Comparison of ENCODE assay signal across 11 cellular contexts in genomic region chr4:148065069-148065468, GRCh38.
A peak's percentile ranks its signal among the peaks of the same experiment; 100 is the strongest.
DNase-seq lines count a peak whose midpoint lies in the region; ATAC-seq and TF ChIP-seq lines count a peak whose summit lies in the region.
"Had no signal": no experiment of that assay in that cellular context is flagged by ENCODE, and none has a peak within 500 bp of the region (broad histone marks: within the 10 kb centered on the region; RNA-seq: fewer than 3 reads in every experiment).

No MANE protein-coding gene starts in this region.

- intact Hi-C loops in sciatic nerve (cut with DNase I) = no loop called here
- intact Hi-C loops in OCI-LY7 (cut with micrococcal nuclease; ENCODE audit: unreplicated experiment) = no loop called here

- POLR2A ChIA-PET in OCI-LY7 (lab: Charles Lee) = no interaction called here

- 0 out of 2 replicates have a peak, but pooled peaks cover 9% of the 10 kb centered on the region for H3F3A ChIP-seq in GM23248 (ENCODE audit: insufficient read depth)

- WGBS in GM23248 (ENCODE audit: low coverage in 1 of 2, low lambda C conversion rate in 2 of 2, missing lambda C conversion rate in 2 of 2), 2 experiments = 27% methylated on average over 5 of the region's 5 CpGs

- H2AFZ ChIP-seq in GM23248 (no peak overlapping the region), OCI-LY7 (ENCODE audit: low read length) (no peak overlapping the region)

- in situ Hi-C loops in GM23248 (cut with MboI) = no loop called here
- in situ Hi-C loops in brain microvascular endothelial cell (cut with HindIII; ENCODE audit: low pct_ligation_motif_present, low sequenced_read_pairs) = no loop called here

- H3K4me3 ChIP-seq in GM23248 (no peak overlapping the region), brain microvascular endothelial cell (ENCODE audit: low read depth, low read length) (no peak overlapping the region), OCI-LY7 (ENCODE audit: low read depth, low read length, poor library complexity, severe bottlenecking) (no peak overlapping the region)
- H3K4me3 ChIP-seq: psoas muscle had no signal

- ATAC-seq in sciatic nerve (peak; percentile 52), HG03025 (IDR thresholded peaks at IDR 0.05; ENCODE audit: low FRiP score, unreplicated experiment) (no peak)
- ATAC-seq: activated T-helper 17 cell treated with anti-CD3 and anti-CD28 coated beads, Interleukin-2, amount 50 U/mL, for 72 hours; psoas muscle had no signal

- H3K79me2 ChIP-seq in GM23248 (ENCODE audit: insufficient read depth) (no peaks in the 10 kb centered on the region), OCI-LY7 (ENCODE audit: insufficient read depth, low read depth, low read length) (no peaks in the 10 kb centered on the region)

- H3K4me2 ChIP-seq in GM23248 (ENCODE audit: unreplicated experiment) (no peak overlapping the region), OCI-LY7 (ENCODE audit: low read length) (no peak overlapping the region)

- peaks cover 4% of the 10 kb centered on the region; the same call in 1 of the 2 replicates for H3K36me3 ChIP-seq in GM23248 (ENCODE audit: low read depth)
- H3K36me3 ChIP-seq in brain microvascular endothelial cell (replicated peaks) = peaks cover 9% of the 10 kb centered on the region
- H3K36me3 ChIP-seq in OCI-LY7 (ENCODE audit: insufficient read depth, low read length) = no peaks in the 10 kb centered on the region

- DNase-seq in GM23248 (peak; percentile 84), brain microvascular endothelial cell (peak; percentile 47), inferior parietal cortex (ENCODE audit: extremely low spot score) (peak; percentile 65), sciatic nerve (ENCODE audit: low spot score) (no peak), OCI-LY7 (ENCODE audit: low spot score) (no peak), NCI-H526 treated with DMSO at 0.1 percent for 48 hours (lab: John Stamatoyannopoulos, UW) (no peak)
- DNase-seq: H7, NCI-H1436 treated with DMSO at 0.1 percent for 48 hours, psoas muscle had no signal

- H3K27ac ChIP-seq in GM23248 (peak overlapping the region; percentile 40), brain microvascular endothelial cell (no peak overlapping the region), OCI-LY7 (ENCODE audit: low read depth, low read length, poor library complexity, severe bottlenecking) (no peak overlapping the region)
- H3K27ac ChIP-seq: psoas muscle had no signal

- no peaks in the 10 kb centered on the region for H3K9me2 ChIP-seq in GM23248 (ENCODE audit: insufficient read depth)
- H3K9me2 ChIP-seq in OCI-LY7 (ENCODE audit: insufficient read depth, low read length) = no peaks in the 10 kb centered on the region

- H3K4me1 ChIP-seq in GM23248 (ENCODE audit: insufficient read depth) = peaks cover 10% of the 10 kb centered on the region; the same call in 1 of the 2 replicates
- H3K4me1 ChIP-seq in OCI-LY7 (ENCODE audit: insufficient read depth, low read length, poor library complexity, severe bottlenecking) = peaks cover 10% of the 10 kb centered on the region

- H3K9me3 ChIP-seq in GM23248 (ENCODE audit: low read depth) (no peaks in the 10 kb centered on the region), OCI-LY7 (ENCODE audit: low read length) (no peaks in the 10 kb centered on the region)
- H3K9me3 ChIP-seq: psoas muscle had no signal

- no peaks in the 10 kb centered on the region for H4K20me1 ChIP-seq in GM23248 (ENCODE audit: insufficient read depth)
- H4K20me1 ChIP-seq in OCI-LY7 (ENCODE audit: insufficient read depth, low read length) = no peaks in the 10 kb centered on the region

- no peak for TF ChIP-seq CTCF in brain microvascular endothelial cell (IDR thresholded peaks at IDR 0.05; ENCODE audit: low read depth, low read length, missing control alignments)
- no peak for TF ChIP-seq CTCF in OCI-LY7 (conservative IDR thresholded peaks at IDR 0.05; ENCODE audit: low read length)

- H3K27me3 ChIP-seq in GM23248 (replicated peaks; ENCODE audit: insufficient read depth) = no peaks in the 10 kb centered on the region
- H3K27me3 ChIP-seq in brain microvascular endothelial cell (replicated peaks) = no peaks in the 10 kb centered on the region

- H3K9ac ChIP-seq in GM23248 = no peak overlapping the region

- BruUV-seq in OCI-LY7 (replicated peaks; lab: Mats Ljungman, UMichigan) = no TSS peak

- CTCF ChIA-PET in OCI-LY7 (lab: Charles Lee; ENCODE audit: unreplicated experiment) = no interaction called here

Comparison
In these comparisons a context has a peak if more than half of its experiments do, and no peak if none do; other contexts are left out.
1. DNase-seq: peak in GM23248 (single experiment), brain microvascular endothelial cell (single experiment) and inferior parietal cortex (single experiment); none in sciatic nerve (single experiment), OCI-LY7 (single experiment) and NCI-H526 treated with DMSO at 0.1 percent for 48 hours (single experiment).